Comparison of ENCODE assay signal across 1 cellular context in the genomic region with DNA sequence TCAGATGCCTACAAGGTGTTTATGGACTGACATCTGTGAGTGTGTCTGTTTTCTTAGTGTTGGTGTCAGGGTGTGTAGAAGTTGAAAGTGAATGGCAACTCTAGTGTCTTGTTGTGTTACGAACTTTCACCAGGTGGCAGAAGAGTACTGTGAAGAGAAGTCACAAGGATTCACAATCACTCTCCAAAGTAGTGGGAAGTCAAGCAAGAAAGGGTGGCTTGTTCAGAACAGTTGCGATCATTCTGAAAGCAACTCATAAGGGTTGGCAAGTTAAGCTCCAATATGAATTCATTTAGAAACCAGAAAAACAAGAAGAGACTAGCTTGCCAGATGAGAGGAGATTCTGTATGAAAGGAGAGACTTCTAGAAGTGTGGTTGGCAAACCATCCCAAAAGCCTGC.
A peak's percentile ranks its signal among the peaks of the same experiment; 100 is the strongest.
TF ChIP-seq lines count a peak whose summit lies in the region.

No MANE protein-coding gene starts in this region.

TF ChIP-seq in K562, 482 proteins besides CTCF, POLR2A, EP300 and RAD21 (continued from another document and continues in another):
- TF ChIP-seq, protein P1, sequence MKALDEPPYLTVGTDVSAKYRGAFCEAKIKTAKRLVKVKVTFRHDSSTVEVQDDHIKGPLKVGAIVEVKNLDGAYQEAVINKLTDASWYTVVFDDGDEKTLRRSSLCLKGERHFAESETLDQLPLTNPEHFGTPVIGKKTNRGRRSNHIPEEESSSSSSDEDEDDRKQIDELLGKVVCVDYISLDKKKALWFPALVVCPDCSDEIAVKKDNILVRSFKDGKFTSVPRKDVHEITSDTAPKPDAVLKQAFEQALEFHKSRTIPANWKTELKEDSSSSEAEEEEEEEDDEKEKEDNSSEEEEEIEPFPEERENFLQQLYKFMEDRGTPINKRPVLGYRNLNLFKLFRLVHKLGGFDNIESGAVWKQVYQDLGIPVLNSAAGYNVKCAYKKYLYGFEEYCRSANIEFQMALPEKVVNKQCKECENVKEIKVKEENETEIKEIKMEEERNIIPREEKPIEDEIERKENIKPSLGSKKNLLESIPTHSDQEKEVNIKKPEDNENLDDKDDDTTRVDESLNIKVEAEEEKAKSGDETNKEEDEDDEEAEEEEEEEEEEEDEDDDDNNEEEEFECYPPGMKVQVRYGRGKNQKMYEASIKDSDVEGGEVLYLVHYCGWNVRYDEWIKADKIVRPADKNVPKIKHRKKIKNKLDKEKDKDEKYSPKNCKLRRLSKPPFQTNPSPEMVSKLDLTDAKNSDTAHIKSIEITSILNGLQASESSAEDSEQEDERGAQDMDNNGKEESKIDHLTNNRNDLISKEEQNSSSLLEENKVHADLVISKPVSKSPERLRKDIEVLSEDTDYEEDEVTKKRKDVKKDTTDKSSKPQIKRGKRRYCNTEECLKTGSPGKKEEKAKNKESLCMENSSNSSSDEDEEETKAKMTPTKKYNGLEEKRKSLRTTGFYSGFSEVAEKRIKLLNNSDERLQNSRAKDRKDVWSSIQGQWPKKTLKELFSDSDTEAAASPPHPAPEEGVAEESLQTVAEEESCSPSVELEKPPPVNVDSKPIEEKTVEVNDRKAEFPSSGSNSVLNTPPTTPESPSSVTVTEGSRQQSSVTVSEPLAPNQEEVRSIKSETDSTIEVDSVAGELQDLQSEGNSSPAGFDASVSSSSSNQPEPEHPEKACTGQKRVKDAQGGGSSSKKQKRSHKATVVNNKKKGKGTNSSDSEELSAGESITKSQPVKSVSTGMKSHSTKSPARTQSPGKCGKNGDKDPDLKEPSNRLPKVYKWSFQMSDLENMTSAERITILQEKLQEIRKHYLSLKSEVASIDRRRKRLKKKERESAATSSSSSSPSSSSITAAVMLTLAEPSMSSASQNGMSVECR (CRISPR knock-in tag; IDR thresholded peaks at IDR 0.05), result peak; percentile 38; the same call in 1 of the 2 replicates
- TF ChIP-seq FOXK2 (conservative IDR thresholded peaks at IDR 0.05 in 1 of 2, IDR thresholded peaks at IDR 0.05 in 1 of 2; ENCODE audit: low read depth in 2 of 2) (peak; percentile 72 to 82), ZNF347 (CRISPR knock-in tag; IDR thresholded peaks at IDR 0.05; ENCODE audit: low read depth) (no peak), PYGO2 (tag; IDR thresholded peaks at IDR 0.05) (no peak), BRD9 (IDR thresholded peaks at IDR 0.05; ENCODE audit: low read depth, partially characterized antibody) (no peak), HNRNPLL (IDR thresholded peaks at IDR 0.05; ENCODE audit: low read depth, low read length, poor library complexity, severe bottlenecking) (no peak), NR1H2 (CRISPR knock-in tag; IDR thresholded peaks at IDR 0.05) (no peak), JUND (IDR thresholded peaks at IDR 0.05; ENCODE audit: borderline replicate concordance, low read depth, low read length) (peak; percentile 8; the same call in 1 of the 2 replicates), JUND (tag; IDR thresholded peaks at IDR 0.05; ENCODE audit: borderline replicate concordance, low read depth, low read length) (peak; percentile 39; the same call in 1 of the 3 replicates), XRCC4 (IDR thresholded peaks at IDR 0.05; ENCODE audit: extremely low read depth, insufficient read depth, insufficient read length) (no peak), HDGF (IDR thresholded peaks at IDR 0.05) (peak; percentile 86; the same call in 1 of the 2 replicates), FOXA1 (IDR thresholded peaks at IDR 0.05; ENCODE audit: borderline replicate concordance) (no peak), CREM (IDR thresholded peaks at IDR 0.05; ENCODE audit: low read depth) (no peak), C11orf30 (IDR thresholded peaks at IDR 0.05; ENCODE audit: low read depth) (no peak), ZNF707 (CRISPR knock-in tag; conservative IDR thresholded peaks at IDR 0.05) (no peak), CREB1 (IDR thresholded peaks at IDR 0.05) (no peak), CREB1 (CRISPR knock-in tag; IDR thresholded peaks at IDR 0.05) (peak; percentile 21; the same call in 1 of the 2 replicates), ZNF408 (CRISPR knock-in tag; IDR thresholded peaks at IDR 0.05; ENCODE audit: low read depth) (no peak), SRF (CRISPR knock-in tag; IDR thresholded peaks at IDR 0.05) (no peak), CHCHD3 (CRISPR knock-in tag; IDR thresholded peaks at IDR 0.05) (no peak), HNRNPK (IDR thresholded peaks at IDR 0.05; ENCODE audit: low read depth, low read length, poor library complexity, severe bottlenecking) (no peak), CTBP1 (IDR thresholded peaks at IDR 0.05; ENCODE audit: borderline replicate concordance) (no peak), PML (IDR thresholded peaks at IDR 0.05; ENCODE audit: low read length) (no peak), TEAD1 (CRISPR knock-in tag; IDR thresholded peaks at IDR 0.05) (0 out of 4 replicates have a peak, but pooled peaks of 1 of the 2 experiments have one; percentile 20), JUNB (CRISPR knock-in tag; conservative IDR thresholded peaks at IDR 0.05) (no peak), MAZ (CRISPR knock-in tag; conservative IDR thresholded peaks at IDR 0.05 in 1 of 2, IDR thresholded peaks at IDR 0.05 in 1 of 2) (peak in 1 of 2 experiments; percentile 39; a peak in 1 of 4 replicates), MCM7 (IDR thresholded peaks at IDR 0.05) (no peak), GTF2F1 (IDR thresholded peaks at IDR 0.05; ENCODE audit: low read depth, low read length) (no peak), ZNF3 (CRISPR knock-in tag; IDR thresholded peaks at IDR 0.05) (no peak), HNRNPL (IDR thresholded peaks at IDR 0.05; ENCODE audit: low read depth, low read length) (no peak)
- TF ChIP-seq, protein P2, sequence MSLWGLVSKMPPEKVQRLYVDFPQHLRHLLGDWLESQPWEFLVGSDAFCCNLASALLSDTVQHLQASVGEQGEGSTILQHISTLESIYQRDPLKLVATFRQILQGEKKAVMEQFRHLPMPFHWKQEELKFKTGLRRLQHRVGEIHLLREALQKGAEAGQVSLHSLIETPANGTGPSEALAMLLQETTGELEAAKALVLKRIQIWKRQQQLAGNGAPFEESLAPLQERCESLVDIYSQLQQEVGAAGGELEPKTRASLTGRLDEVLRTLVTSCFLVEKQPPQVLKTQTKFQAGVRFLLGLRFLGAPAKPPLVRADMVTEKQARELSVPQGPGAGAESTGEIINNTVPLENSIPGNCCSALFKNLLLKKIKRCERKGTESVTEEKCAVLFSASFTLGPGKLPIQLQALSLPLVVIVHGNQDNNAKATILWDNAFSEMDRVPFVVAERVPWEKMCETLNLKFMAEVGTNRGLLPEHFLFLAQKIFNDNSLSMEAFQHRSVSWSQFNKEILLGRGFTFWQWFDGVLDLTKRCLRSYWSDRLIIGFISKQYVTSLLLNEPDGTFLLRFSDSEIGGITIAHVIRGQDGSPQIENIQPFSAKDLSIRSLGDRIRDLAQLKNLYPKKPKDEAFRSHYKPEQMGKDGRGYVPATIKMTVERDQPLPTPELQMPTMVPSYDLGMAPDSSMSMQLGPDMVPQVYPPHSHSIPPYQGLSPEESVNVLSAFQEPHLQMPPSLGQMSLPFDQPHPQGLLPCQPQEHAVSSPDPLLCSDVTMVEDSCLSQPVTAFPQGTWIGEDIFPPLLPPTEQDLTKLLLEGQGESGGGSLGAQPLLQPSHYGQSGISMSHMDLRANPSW (CRISPR knock-in tag; IDR thresholded peaks at IDR 0.05), result no peak
- TF ChIP-seq, protein P3, sequence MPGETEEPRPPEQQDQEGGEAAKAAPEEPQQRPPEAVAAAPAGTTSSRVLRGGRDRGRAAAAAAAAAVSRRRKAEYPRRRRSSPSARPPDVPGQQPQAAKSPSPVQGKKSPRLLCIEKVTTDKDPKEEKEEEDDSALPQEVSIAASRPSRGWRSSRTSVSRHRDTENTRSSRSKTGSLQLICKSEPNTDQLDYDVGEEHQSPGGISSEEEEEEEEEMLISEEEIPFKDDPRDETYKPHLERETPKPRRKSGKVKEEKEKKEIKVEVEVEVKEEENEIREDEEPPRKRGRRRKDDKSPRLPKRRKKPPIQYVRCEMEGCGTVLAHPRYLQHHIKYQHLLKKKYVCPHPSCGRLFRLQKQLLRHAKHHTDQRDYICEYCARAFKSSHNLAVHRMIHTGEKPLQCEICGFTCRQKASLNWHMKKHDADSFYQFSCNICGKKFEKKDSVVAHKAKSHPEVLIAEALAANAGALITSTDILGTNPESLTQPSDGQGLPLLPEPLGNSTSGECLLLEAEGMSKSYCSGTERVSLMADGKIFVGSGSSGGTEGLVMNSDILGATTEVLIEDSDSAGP (CRISPR knock-in tag; IDR thresholded peaks at IDR 0.05), result no peak
- TF ChIP-seq, protein P4, sequence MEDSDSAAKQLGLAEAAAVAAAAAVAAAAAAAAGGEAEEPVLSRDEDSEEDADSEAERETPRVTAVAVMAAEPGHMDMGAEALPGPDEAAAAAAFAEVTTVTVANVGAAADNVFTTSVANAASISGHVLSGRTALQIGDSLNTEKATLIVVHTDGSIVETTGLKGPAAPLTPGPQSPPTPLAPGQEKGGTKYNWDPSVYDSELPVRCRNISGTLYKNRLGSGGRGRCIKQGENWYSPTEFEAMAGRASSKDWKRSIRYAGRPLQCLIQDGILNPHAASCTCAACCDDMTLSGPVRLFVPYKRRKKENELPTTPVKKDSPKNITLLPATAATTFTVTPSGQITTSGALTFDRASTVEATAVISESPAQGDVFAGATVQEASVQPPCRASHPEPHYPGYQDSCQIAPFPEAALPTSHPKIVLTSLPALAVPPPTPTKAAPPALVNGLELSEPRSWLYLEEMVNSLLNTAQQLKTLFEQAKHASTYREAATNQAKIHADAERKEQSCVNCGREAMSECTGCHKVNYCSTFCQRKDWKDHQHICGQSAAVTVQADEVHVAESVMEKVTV (CRISPR knock-in tag; IDR thresholded peaks at IDR 0.05), result peak; percentile 98
- TF ChIP-seq, protein P5, sequence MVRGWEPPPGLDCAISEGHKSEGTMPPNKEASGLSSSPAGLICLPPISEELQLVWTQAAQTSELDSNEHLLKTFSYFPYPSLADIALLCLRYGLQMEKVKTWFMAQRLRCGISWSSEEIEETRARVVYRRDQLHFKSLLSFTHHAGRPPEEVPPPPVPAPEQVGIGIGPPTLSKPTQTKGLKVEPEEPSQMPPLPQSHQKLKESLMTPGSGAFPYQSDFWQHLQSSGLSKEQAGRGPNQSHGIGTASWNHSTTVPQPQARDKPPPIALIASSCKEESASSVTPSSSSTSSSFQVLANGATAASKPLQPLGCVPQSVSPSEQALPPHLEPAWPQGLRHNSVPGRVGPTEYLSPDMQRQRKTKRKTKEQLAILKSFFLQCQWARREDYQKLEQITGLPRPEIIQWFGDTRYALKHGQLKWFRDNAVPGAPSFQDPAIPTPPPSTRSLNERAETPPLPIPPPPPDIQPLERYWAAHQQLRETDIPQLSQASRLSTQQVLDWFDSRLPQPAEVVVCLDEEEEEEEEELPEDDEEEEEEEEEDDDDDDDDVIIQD (CRISPR knock-in tag; IDR thresholded peaks at IDR 0.05), result no peak
- TF ChIP-seq, protein P6, sequence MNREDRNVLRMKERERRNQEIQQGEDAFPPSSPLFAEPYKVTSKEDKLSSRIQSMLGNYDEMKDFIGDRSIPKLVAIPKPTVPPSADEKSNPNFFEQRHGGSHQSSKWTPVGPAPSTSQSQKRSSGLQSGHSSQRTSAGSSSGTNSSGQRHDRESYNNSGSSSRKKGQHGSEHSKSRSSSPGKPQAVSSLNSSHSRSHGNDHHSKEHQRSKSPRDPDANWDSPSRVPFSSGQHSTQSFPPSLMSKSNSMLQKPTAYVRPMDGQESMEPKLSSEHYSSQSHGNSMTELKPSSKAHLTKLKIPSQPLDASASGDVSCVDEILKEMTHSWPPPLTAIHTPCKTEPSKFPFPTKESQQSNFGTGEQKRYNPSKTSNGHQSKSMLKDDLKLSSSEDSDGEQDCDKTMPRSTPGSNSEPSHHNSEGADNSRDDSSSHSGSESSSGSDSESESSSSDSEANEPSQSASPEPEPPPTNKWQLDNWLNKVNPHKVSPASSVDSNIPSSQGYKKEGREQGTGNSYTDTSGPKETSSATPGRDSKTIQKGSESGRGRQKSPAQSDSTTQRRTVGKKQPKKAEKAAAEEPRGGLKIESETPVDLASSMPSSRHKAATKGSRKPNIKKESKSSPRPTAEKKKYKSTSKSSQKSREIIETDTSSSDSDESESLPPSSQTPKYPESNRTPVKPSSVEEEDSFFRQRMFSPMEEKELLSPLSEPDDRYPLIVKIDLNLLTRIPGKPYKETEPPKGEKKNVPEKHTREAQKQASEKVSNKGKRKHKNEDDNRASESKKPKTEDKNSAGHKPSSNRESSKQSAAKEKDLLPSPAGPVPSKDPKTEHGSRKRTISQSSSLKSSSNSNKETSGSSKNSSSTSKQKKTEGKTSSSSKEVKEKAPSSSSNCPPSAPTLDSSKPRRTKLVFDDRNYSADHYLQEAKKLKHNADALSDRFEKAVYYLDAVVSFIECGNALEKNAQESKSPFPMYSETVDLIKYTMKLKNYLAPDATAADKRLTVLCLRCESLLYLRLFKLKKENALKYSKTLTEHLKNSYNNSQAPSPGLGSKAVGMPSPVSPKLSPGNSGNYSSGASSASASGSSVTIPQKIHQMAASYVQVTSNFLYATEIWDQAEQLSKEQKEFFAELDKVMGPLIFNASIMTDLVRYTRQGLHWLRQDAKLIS (CRISPR knock-in tag; IDR thresholded peaks at IDR 0.05), result no peak
- TF ChIP-seq, protein P7, sequence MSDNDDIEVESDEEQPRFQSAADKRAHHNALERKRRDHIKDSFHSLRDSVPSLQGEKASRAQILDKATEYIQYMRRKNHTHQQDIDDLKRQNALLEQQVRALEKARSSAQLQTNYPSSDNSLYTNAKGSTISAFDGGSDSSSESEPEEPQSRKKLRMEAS (CRISPR knock-in tag; IDR thresholded peaks at IDR 0.05), result no peak
